Comparison of ENCODE assay signal across 17 cellular contexts in genomic region chr19:40923934-40924391, GRCh38. TPM values are rescaled to one million over a fixed set of nuclear protein-coding genes. Genes with fewer than 3 reads are reported as not detected.
DNase-seq lines count a peak whose midpoint lies in the region; ATAC-seq and TF ChIP-seq lines count a peak whose summit lies in the region.
"Had no signal": no experiment of that assay in that cellular context is flagged by ENCODE, and none has a peak within 500 bp of the region (broad histone marks: within the 10 kb centered on the region; RNA-seq: fewer than 3 reads in every experiment).

No MANE protein-coding gene starts in this region.

- H3K27ac Mint-ChIP-seq in activated CD4-positive, alpha-beta T cell treated with anti-CD3 and anti-CD28 coated beads for 36 hours, result no peak overlapping the region
- H3K27ac Mint-ChIP-seq: CD4-positive, alpha-beta T cell had no signal

- no peak overlapping the region for H2AK5ac ChIP-seq in mesendoderm (ENCODE audit: low read length)

- no peaks in the 10 kb centered on the region for H4K20me1 ChIP-seq in hepatocyte (ENCODE audit: insufficient read depth, poor library complexity, severe bottlenecking)

- H4K8ac ChIP-seq in mesendoderm (ENCODE audit: low read depth, low read length), result no peak overlapping the region

- H3K4me3 ChIP-seq in hepatocyte, result no peak overlapping the region
- H3K4me3 ChIP-seq in mesendoderm (ENCODE audit: low read length), result no peak overlapping the region
- no peak overlapping the region for H3K4me3 ChIP-seq in stomach
- no peak overlapping the region for H3K4me3 ChIP-seq in H7 (ENCODE audit: insufficient read depth, low read depth, low read length)
- H3K4me3 ChIP-seq: SJCRH30 had no signal

- H2BK5ac ChIP-seq in mesendoderm (ENCODE audit: low read length), result no peak overlapping the region

- POLR2A ChIA-PET in activated CD4-positive, alpha-beta T cell treated with anti-CD3 and anti-CD28 coated beads for 36 hours (lab: Charles Lee), result no interaction called here

- intact Hi-C loops in stomach (cut with DNase I; ENCODE audit: low total_unique reads), result no loop called here
- intact Hi-C loops in activated CD4-positive, alpha-beta T cell treated with anti-CD3 and anti-CD28 coated beads for 36 hours (cut with DNase I, micrococcal nuclease), result no loop called here

- no peaks in the 10 kb centered on the region for H3K9me2 ChIP-seq in hepatocyte (replicated peaks; ENCODE audit: insufficient read depth)

- H3K79me1 ChIP-seq in mesendoderm (ENCODE audit: low read length), result no peaks in the 10 kb centered on the region

- H3K56ac ChIP-seq in mesendoderm (ENCODE audit: low read length), result no peak overlapping the region

- H3K27me3 ChIP-seq in hepatocyte, result no peaks in the 10 kb centered on the region
- no peaks in the 10 kb centered on the region for H3K27me3 ChIP-seq in mesendoderm (ENCODE audit: insufficient read depth, low read length, poor library complexity)
- no peaks in the 10 kb centered on the region for H3K27me3 ChIP-seq in stomach
- no peaks in the 10 kb centered on the region; the same call in 1 of the 2 replicates for H3K27me3 ChIP-seq in H7 (ENCODE audit: control insufficient read depth, insufficient read depth, low read length)

- H3K4me3 Mint-ChIP-seq in activated CD4-positive, alpha-beta T cell treated with anti-CD3 and anti-CD28 coated beads for 36 hours, result no peak overlapping the region
- H3K4me3 Mint-ChIP-seq: CD4-positive, alpha-beta T cell had no signal

- no peak for ATAC-seq in activated CD4-positive, alpha-beta T cell treated with anti-CD3 and anti-CD28 coated beads for 36 hours

- H3K9me3 Mint-ChIP-seq in activated CD4-positive, alpha-beta T cell treated with anti-CD3 and anti-CD28 coated beads for 36 hours (ENCODE audit: low read depth), result peaks cover 12% of the 10 kb centered on the region

- H3K36me3 Mint-ChIP-seq in activated CD4-positive, alpha-beta T cell treated with anti-CD3 and anti-CD28 coated beads for 36 hours (ENCODE audit: low read depth), result peaks cover 4% of the 10 kb centered on the region

- no peak overlapping the region for H3K4ac ChIP-seq in mesendoderm (ENCODE audit: low read depth, low read length)

- H3K4me1 ChIP-seq in hepatocyte (ENCODE audit: insufficient read depth) (peaks cover 41% of the 10 kb centered on the region), mesendoderm (ENCODE audit: control insufficient read depth, low read depth, low read length) (peaks cover 17% of the 10 kb centered on the region), stomach (peaks cover 4 to 29% (median 23%) of the 10 kb centered on the region in 4 donors)
- H3K4me1 ChIP-seq: SJCRH30 had no signal

- DNase-seq in HT-29 (ENCODE audit: low spot score), result peak; percentile 45
- peak; percentile 51 for DNase-seq in hepatocyte (ENCODE audit: low spot score)
- peak; percentile 14 for DNase-seq in mesendoderm
- peak; percentile 32 for DNase-seq in stomach
- DNase-seq in GM19238 (ENCODE audit: insufficient read length, low spot score), result no peak
- DNase-seq in H7, result no peak
- no peak for DNase-seq in activated CD4-positive, alpha-beta T cell treated with anti-CD3 and anti-CD28 coated beads for 36 hours
- DNase-seq: CD4-positive, alpha-beta T cell; NCI-H1048; NCI-H1436 treated with DMSO at 0.1 percent for 48 hours; NCI-H2081; NCI-H748 treated with DMSO at 0.1 percent for 48 hours; SJCRH30 had no signal

- no peaks in the 10 kb centered on the region for H3K36me3 ChIP-seq in hepatocyte (replicated peaks; ENCODE audit: insufficient read depth, low read depth)
- H3K36me3 ChIP-seq in mesendoderm (ENCODE audit: control insufficient read depth, insufficient read depth, low read length), result no peaks in the 10 kb centered on the region
- no peaks in the 10 kb centered on the region for H3K36me3 ChIP-seq in stomach
- no peaks in the 10 kb centered on the region for H3K36me3 ChIP-seq in H7 (replicated peaks; ENCODE audit: control insufficient read depth, insufficient read depth, low read length)
- H3K36me3 ChIP-seq: SJCRH30 had no signal

- H2AFZ ChIP-seq in hepatocyte, result no peak overlapping the region

- no peaks in the 10 kb centered on the region for H3K79me2 ChIP-seq in hepatocyte
- H3K79me2 ChIP-seq in mesendoderm (ENCODE audit: control insufficient read depth, insufficient read depth, low read length), result no peaks in the 10 kb centered on the region

- peak overlapping the region; percentile 95 for H3K27ac ChIP-seq in hepatocyte
- no peak overlapping the region for H3K27ac ChIP-seq in mesendoderm (ENCODE audit: low read depth, low read length)
- peak overlapping the region; percentile 11 to 88 (median 68) for H3K27ac ChIP-seq in stomach
- H3K27ac ChIP-seq: KMS-11, SJCRH30 had no signal

- no peak for TF ChIP-seq POLR2A in stomach (IDR thresholded peaks at IDR 0.05)

- H3K4me2 ChIP-seq in hepatocyte (peak overlapping the region; percentile 32), mesendoderm (ENCODE audit: low read length) (no peak overlapping the region)
- H3K4me2 ChIP-seq: KMS-11 had no signal

- no peak overlapping the region for H4K5ac ChIP-seq in mesendoderm (ENCODE audit: low read length)

- TF ChIP-seq CTCF in hepatocyte (IDR thresholded peaks at IDR 0.05; ENCODE audit: poor library complexity) (no peak), stomach (IDR thresholded peaks at IDR 0.05) (no peak)

- CTCF ChIA-PET in activated CD4-positive, alpha-beta T cell treated with anti-CD3 and anti-CD28 coated beads for 36 hours (lab: Charles Lee), result no interaction called here

- H3K9ac ChIP-seq in mesendoderm (ENCODE audit: low read length), result no peak overlapping the region
- H3K9ac ChIP-seq: KMS-11 had no signal

- no peak overlapping the region for H2BK120ac ChIP-seq in mesendoderm (ENCODE audit: low read depth, low read length)

- 76% methylated on average over 7 of the region's 7 CpGs for WGBS in hepatocyte (ENCODE audit: low lambda C conversion rate, missing lambda C conversion rate)
- no CpG with 5 or more reads among the region's 7 CpGs for WGBS in mesendoderm (ENCODE audit: extremely low coverage, insufficient coverage, low lambda C conversion rate)
- WGBS in stomach, 5 donors, result 37 to 63% (median 48%) methylated on average over 7 of the region's 7 CpGs

- H3K4me1 Mint-ChIP-seq in activated CD4-positive, alpha-beta T cell treated with anti-CD3 and anti-CD28 coated beads for 36 hours, result no peaks in the 10 kb centered on the region

- H2BK15ac ChIP-seq in mesendoderm (replicated peaks; ENCODE audit: low read depth), result no peak overlapping the region

- TF ChIP-seq EP300 in stomach (IDR thresholded peaks at IDR 0.05), result no peak

- no peak overlapping the region for H3K18ac ChIP-seq in mesendoderm (ENCODE audit: low read length)

- H3K27me3 Mint-ChIP-seq in activated CD4-positive, alpha-beta T cell treated with anti-CD3 and anti-CD28 coated beads for 36 hours, result peaks cover 6% of the 10 kb centered on the region

- no peak overlapping the region for H3K23ac ChIP-seq in mesendoderm (ENCODE audit: low read length)

- H3K9me3 ChIP-seq in hepatocyte (ENCODE audit: low read depth) (peaks cover 5% of the 10 kb centered on the region), stomach (peaks cover 0 to 18% (median 13%) of the 10 kb centered on the region in 4 donors)

RNA-seq across cellular contexts. Expression of gene CYP2A7, which starts 41.9 kb away (rescaled TPM):
- not detected in 2 replicates for total RNA-seq in HT-29 (2014; rRNA removed; shearing (Covaris generic))
- total RNA-seq in hepatocyte (not detected in 2 replicates), stomach (not detected)
- polyA plus RNA-seq in hepatocyte (not detected in 2 replicates), stomach (not detected)
- 0.04 TPM for polyA plus RNA-seq in mesendoderm (2013, experiment 1 of 2)
- not detected for polyA plus RNA-seq in mesendoderm (2013, experiment 2 of 2)
- total RNA-seq in H7 (2014; rRNA removed; shearing (Covaris generic)), result not detected in 2 replicates
- not detected for total RNA-seq in activated CD4-positive, alpha-beta T cell treated with anti-CD3 and anti-CD28 coated beads for 36 hours
- total RNA-seq: CD4-positive, alpha-beta T cell; M059J; NCI-H460; PC-3; SJCRH30 had no signal

Comparison
In these comparisons a context has a peak if more than half of its experiments do, and no peak if none do; other contexts are left out.
1. DNase-seq: peak in HT-29 (single experiment), hepatocyte (single experiment), mesendoderm (single experiment) and stomach (single experiment); none in GM19238 (single experiment), H7 (single experiment) and activated CD4-positive, alpha-beta T cell treated with anti-CD3 and anti-CD28 coated beads for 36 hours (single experiment).